In genomic region chr3:52001443-52001974, GRCh38 we compare ENCODE assay signal across 1 cellular context.
TF ChIP-seq lines count a peak whose summit lies in the region.

No MANE protein-coding gene starts in this region.

TF ChIP-seq in H1, 55 proteins besides CTCF, POLR2A, EP300 and RAD21:
- TF ChIP-seq CHD2 (IDR thresholded peaks at IDR 0.05; ENCODE audit: low read length) (no peak), KDM5A (IDR thresholded peaks at IDR 0.05; ENCODE audit: low read length) (peak; percentile 40; the same call in 1 of the 2 replicates), TEAD4 (IDR thresholded peaks at IDR 0.05; ENCODE audit: low read depth, low read length) (0 out of 2 replicates have a peak, but pooled peaks have one; percentile 3), TCF12 (IDR thresholded peaks at IDR 0.05; ENCODE audit: low read depth, low read length) (peak; percentile 79; the same call in 1 of the 2 replicates), RBBP5 (IDR thresholded peaks at IDR 0.05; ENCODE audit: borderline replicate concordance, low read depth, low read length) (no peak), GABPA (IDR thresholded peaks at IDR 0.05; ENCODE audit: borderline replicate concordance, insufficient read depth, low read length) (peak; percentile 78; the same call in 1 of the 2 replicates), GTF2F1 (IDR thresholded peaks at IDR 0.05; ENCODE audit: borderline replicate concordance, low read depth, low read length) (no peak), BACH1 (IDR thresholded peaks at IDR 0.05; ENCODE audit: low read length) (no peak), BRCA1 (IDR thresholded peaks at IDR 0.05; ENCODE audit: low read depth, low read length) (no peak), POLR2AphosphoS5 (IDR thresholded peaks at IDR 0.05; ENCODE audit: low read depth, low read length) (no peak), PHF8 (conservative IDR thresholded peaks at IDR 0.05; ENCODE audit: low read depth, low read length) (no peak), RNF2 (IDR thresholded peaks at IDR 0.05; ENCODE audit: borderline replicate concordance, low read depth, low read length, missing control alignments, poor library complexity, severe bottlenecking) (no peak), TBP (IDR thresholded peaks at IDR 0.05; ENCODE audit: low read depth, low read length) (no peak; the same call in 1 of the 2 replicates), SAP30 (IDR thresholded peaks at IDR 0.05; ENCODE audit: insufficient read depth, insufficient replicate concordance, low read length) (no peak), CHD7 (IDR thresholded peaks at IDR 0.05; ENCODE audit: insufficient replicate concordance, low read length) (no peak), HDAC6 (IDR thresholded peaks at IDR 0.05; ENCODE audit: low read depth, low read length) (no peak), BCL11A (IDR thresholded peaks at IDR 0.05; ENCODE audit: low read depth in 2 of 2, low read length in 2 of 2) (no peak), KDM1A (IDR thresholded peaks at IDR 0.05; ENCODE audit: borderline replicate concordance, low read length) (0 out of 2 replicates have a peak, but pooled peaks have one; percentile 10), EGR1 (IDR thresholded peaks at IDR 0.05; ENCODE audit: borderline replicate concordance, low read depth, low read length) (peak; percentile 36; the same call in 1 of the 2 replicates), CEBPB (IDR thresholded peaks at IDR 0.05; ENCODE audit: low read depth, low read length) (no peak), SIRT6 (IDR thresholded peaks at IDR 0.05; ENCODE audit: low read length) (no peak), CHD1 (IDR thresholded peaks at IDR 0.05; ENCODE audit: low read depth, low read length) (no peak), ATF3 (IDR thresholded peaks at IDR 0.05; ENCODE audit: insufficient read depth, low read depth, low read length) (peak; percentile 49; the same call in 1 of the 2 replicates), SIN3A (conservative IDR thresholded peaks at IDR 0.05 in 1 of 2, IDR thresholded peaks at IDR 0.05 in 1 of 2; ENCODE audit: low read depth in 1 of 2, low read length in 2 of 2) (peak; percentile 75; a peak in 2 of 4 replicates), RFX5 (IDR thresholded peaks at IDR 0.05; ENCODE audit: borderline replicate concordance, low read depth, low read length) (no peak), CBX8 (IDR thresholded peaks at IDR 0.05; ENCODE audit: borderline replicate concordance, low read depth, low read length) (no peak), JUND (IDR thresholded peaks at IDR 0.05; ENCODE audit: low read length) (no peak), SP2 (IDR thresholded peaks at IDR 0.05; ENCODE audit: low read length) (no peak), YY1 (IDR thresholded peaks at IDR 0.05; ENCODE audit: low read depth, low read length) (no peak), FOSL1 (IDR thresholded peaks at IDR 0.05; ENCODE audit: insufficient read depth, low read depth, low read length) (0 out of 2 replicates have a peak, but pooled peaks have one; percentile 30), POU5F1 (IDR thresholded peaks at IDR 0.05; ENCODE audit: low read depth, low read length) (no peak), ZNF274 (IDR thresholded peaks at IDR 0.05; ENCODE audit: borderline replicate concordance, extremely low read depth, low read length) (no peak), CREB1 (IDR thresholded peaks at IDR 0.05) (peak; percentile 80), ATF2 (IDR thresholded peaks at IDR 0.05; ENCODE audit: low read length) (no peak), CBX5 (IDR thresholded peaks at IDR 0.05; ENCODE audit: low read depth, low read length) (no peak), SUZ12 (IDR thresholded peaks at IDR 0.05; ENCODE audit: low read length) (no peak), KDM4A (IDR thresholded peaks at IDR 0.05; ENCODE audit: low read depth, low read length, severe bottlenecking) (no peak), ASH2L (IDR thresholded peaks at IDR 0.05; ENCODE audit: low read length) (no peak), SRF (IDR thresholded peaks at IDR 0.05; ENCODE audit: low read depth, low read length) (no peak), TAF7 (optimal IDR thresholded peaks at IDR 0.05; ENCODE audit: borderline replicate concordance, low read depth, low read length) (peak; percentile 65), EZH2 (IDR thresholded peaks at IDR 0.05; ENCODE audit: low read depth, low read length, severe bottlenecking) (no peak), JUN (IDR thresholded peaks at IDR 0.05; ENCODE audit: low read depth, low read length) (no peak), NANOG (IDR thresholded peaks at IDR 0.05; ENCODE audit: insufficient read depth, low read depth, low read length, poor library complexity, severe bottlenecking) (no peak), SP4 (IDR thresholded peaks at IDR 0.05; ENCODE audit: low read length) (no peak), E2F6 (IDR thresholded peaks at IDR 0.05) (peak; percentile 40; the same call in 1 of the 2 replicates), CTBP2 (IDR thresholded peaks at IDR 0.05; ENCODE audit: borderline replicate concordance, insufficient read depth, insufficient read length, low read length) (no peak), MAFK (IDR thresholded peaks at IDR 0.05; ENCODE audit: low read depth, low read length) (no peak), TAF1 (IDR thresholded peaks at IDR 0.05; ENCODE audit: low read depth, low read length) (no peak), MAX (IDR thresholded peaks at IDR 0.05) (peak; percentile 72), RXRA (IDR thresholded peaks at IDR 0.05; ENCODE audit: insufficient read depth, low read depth, low read length) (peak; percentile 62; the same call in 1 of the 2 replicates), NRF1 (IDR thresholded peaks at IDR 0.05; ENCODE audit: low read depth, low read length) (no peak), HDAC2 (IDR thresholded peaks at IDR 0.05; ENCODE audit: borderline replicate concordance in 1 of 2, low read depth in 2 of 2, low read length in 2 of 2) (no peak), SIX5 (IDR thresholded peaks at IDR 0.05; ENCODE audit: low read depth, low read length) (no peak), USF2 (IDR thresholded peaks at IDR 0.05; ENCODE audit: low read length) (no peak), SP1 (IDR thresholded peaks at IDR 0.05; ENCODE audit: low read depth, low read length) (no peak)
